In the genomic region with DNA sequence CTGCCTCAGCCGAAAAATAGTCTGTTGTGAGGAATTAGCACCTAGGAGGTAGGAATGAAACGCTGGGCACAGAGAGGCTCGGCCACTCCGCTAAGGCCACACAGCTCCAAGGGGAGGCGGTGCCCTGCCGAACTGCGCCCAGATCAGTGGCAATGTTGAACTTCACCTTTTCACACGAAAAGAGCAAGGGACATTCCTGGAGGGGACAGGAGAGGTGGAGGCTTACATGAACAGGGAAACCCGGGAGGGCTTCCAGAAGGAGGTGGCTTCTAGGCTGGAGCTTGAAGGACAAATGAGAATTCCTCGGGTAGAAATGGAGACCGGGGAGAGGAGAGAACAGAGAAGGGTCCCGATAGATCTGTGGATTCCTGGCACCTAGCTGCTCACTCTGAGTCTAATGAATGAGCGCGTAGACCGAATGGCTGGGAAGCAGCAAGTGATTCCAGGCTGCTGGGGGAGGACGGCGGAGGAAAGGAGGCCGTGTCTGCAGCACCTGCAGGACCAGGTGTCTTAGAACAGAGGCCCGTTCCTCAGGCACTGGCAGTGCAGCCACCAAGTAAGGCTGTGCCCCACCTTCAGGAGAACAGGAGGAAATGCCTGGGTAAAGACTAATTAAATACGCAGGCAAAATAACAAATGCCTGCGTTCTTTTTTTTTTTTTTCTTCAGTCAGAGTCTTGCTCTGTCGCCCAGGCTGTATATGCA, we compare ENCODE assay signal across 8 cellular contexts. TPM values are rescaled to one million over a fixed set of nuclear protein-coding genes. Genes with fewer than 3 reads are reported as not detected.
A peak's percentile ranks its signal among the peaks of the same experiment; 100 is the strongest.
DNase-seq lines count a peak whose midpoint lies in the region; ATAC-seq and TF ChIP-seq lines count a peak whose summit lies in the region.

No MANE protein-coding gene starts in this region.

- POLR2A ChIA-PET in naive thymus-derived CD8-positive, alpha-beta T cell (lab: Charles Lee) = interaction anchor here (0.6 to 3.4 kb wide), 9 partner anchors 9 to 362 kb away, joined by 3 to 22 read pairs (median 5); a partner anchor contains a TSS

- TF ChIP-seq CTCF in GM10266 (IDR thresholded peaks at IDR 0.05; ENCODE audit: control insufficient read depth, insufficient read depth, low read depth, missing control alignments) = peak; percentile 43

- TF ChIP-seq POLR2A in erythroblast (IDR thresholded peaks at IDR 0.05; ENCODE audit: low read length) = no peak

- peak; percentile 9 for ATAC-seq in HG02798 (IDR thresholded peaks at IDR 0.05; ENCODE audit: poor library complexity, unreplicated experiment)
- peak; percentile 43 to 64 for ATAC-seq in naive thymus-derived CD8-positive, alpha-beta T cell
- no peak for ATAC-seq in GM21515 (IDR thresholded peaks at IDR 0.05; ENCODE audit: unreplicated experiment)

- peaks cover 20 to 44% (median 37%) of the 10 kb centered on the region in 4 donors for H3K4me1 Mint-ChIP-seq in naive thymus-derived CD8-positive, alpha-beta T cell

- H3K36me3 Mint-ChIP-seq in naive thymus-derived CD8-positive, alpha-beta T cell = peaks cover 0 to 6% (median 1%) of the 10 kb centered on the region in 3 donors

- H3K27me3 Mint-ChIP-seq in naive thymus-derived CD8-positive, alpha-beta T cell = peaks cover 0 to 2% (median 0%) of the 10 kb centered on the region in 5 donors

- DNase-seq in GM10266 (ENCODE audit: extremely low spot score) = peak; percentile 71
- DNase-seq in NCI-H524 treated with DMSO at 0.1 percent for 48 hours (lab: John Stamatoyannopoulos, UW) = peak; percentile 8
- peak; percentile 31 for DNase-seq in activated CD8-positive, alpha-beta memory T cell treated with anti-CD3 and anti-CD28 coated beads, Interleukin-2, amount 50 U/mL, for 1 hour (ENCODE audit: extremely low read depth)
- DNase-seq in erythroblast (lab: John Stamatoyannopoulos, UW) = peak; percentile 45 to 49
- peak; percentile 31 to 74 (median 48) for DNase-seq in naive thymus-derived CD8-positive, alpha-beta T cell
- DNase-seq in ureter (ENCODE audit: low spot score) = peak; percentile 69

- H3K4me3 Mint-ChIP-seq in naive thymus-derived CD8-positive, alpha-beta T cell = peak overlapping the region; percentile 93 to 99 (median 96)

- H3K27ac Mint-ChIP-seq in naive thymus-derived CD8-positive, alpha-beta T cell = peak overlapping the region; percentile 92 to 99 (median 97)

- H3K9me3 Mint-ChIP-seq in naive thymus-derived CD8-positive, alpha-beta T cell = no peaks in the 10 kb centered on the region

RNA-seq across cellular contexts. Expression of a gene that starts 0.7 kb away (rescaled TPM):
- 10 to 100 TPM; 59.3 to 60.9 TPM for total RNA-seq in naive thymus-derived CD8-positive, alpha-beta T cell
- 10 to 100 TPM; 32.6 to 53.8 (median 39.7) TPM for polyA plus RNA-seq in naive thymus-derived CD8-positive, alpha-beta T cell
- total RNA-seq in ureter = 94.4 TPM

RNA-seq across cellular contexts. Expression of a gene that starts 56.7 kb away (rescaled TPM):
- 10 to 100 TPM; 50.8 to 53.3 TPM for total RNA-seq in naive thymus-derived CD8-positive, alpha-beta T cell
- 100 to 1,000 TPM in 2 of 3 donors, 10 to 100 TPM in 1; 85.2 to 135 (median 107) TPM for polyA plus RNA-seq in naive thymus-derived CD8-positive, alpha-beta T cell
- total RNA-seq in ureter = 52.9 TPM

RNA-seq across cellular contexts. Expression of a gene that starts 57.0 kb away (rescaled TPM):
- total RNA-seq in naive thymus-derived CD8-positive, alpha-beta T cell = 100 to 1,000 TPM; 122 to 136 TPM
- polyA plus RNA-seq in naive thymus-derived CD8-positive, alpha-beta T cell = 1 to 10 TPM; 2.7 to 2.8 (median 2.8) TPM
- total RNA-seq in ureter = 37.1 TPM

Comparison
In these comparisons a context has a peak if more than half of its experiments do, and no peak if none do; other contexts are left out.
1. DNase-seq: peak in every context shown above with its lines; median percentile 71 in GM10266; 69 in ureter; 48 in naive thymus-derived CD8-positive, alpha-beta T cell; 47 in erythroblast; 31 in activated CD8-positive, alpha-beta memory T cell treated with anti-CD3 and anti-CD28 coated beads, Interleukin-2, amount 50 U/mL, for 1 hour; 8 in NCI-H524 treated with DMSO at 0.1 percent for 48 hours.